ENCODE assay signal across 21 cellular contexts in genomic region chr15:88031461-88031860, GRCh38.
"Had no signal": no experiment of that assay in that cellular context is flagged by ENCODE, and none has a peak within 500 bp of the region (broad histone marks: within the 10 kb centered on the region; RNA-seq: fewer than 3 reads in every experiment).

No MANE protein-coding gene starts in this region.

- H3K36me3 Mint-ChIP-seq: memory B cell had no signal

- H3K27ac Mint-ChIP-seq: activated CD4-positive, alpha-beta memory T cell treated with anti-CD3 and anti-CD28 coated beads, Interleukin-2, amount 10 ng/mL, durations not matched to agents 7 days and 5 days; activated CD4-positive, alpha-beta T cell treated with anti-CD3 and anti-CD28 coated beads, Interleukin-2, amount 10 ng/mL, durations not matched to agents 24 days and 14 days; activated naive CD8-positive, alpha-beta T cell treated with anti-CD3 and anti-CD28 coated beads, Interleukin-2, amount 50 U/mL, for 24 hours; endodermal cell; memory B cell; nephron had no signal

- ATAC-seq: activated naive CD8-positive, alpha-beta T cell treated with anti-CD3 and anti-CD28 coated beads, Interleukin-2, amount 50 U/mL, for 24 hours; body of pancreas; left colon; pancreas; psoas muscle had no signal

- H3K4me1 ChIP-seq: body of pancreas, esophagus squamous epithelium, pancreas, psoas muscle, right atrium auricular region, upper lobe of left lung had no signal

- DNase-seq: activated CD4-positive, alpha-beta memory T cell treated with anti-CD3 and anti-CD28 coated beads, Interleukin-2, amount 10 ng/mL, durations not matched to agents 7 days and 5 days; activated CD4-positive, alpha-beta T cell treated with anti-CD3 and anti-CD28 coated beads, Interleukin-2, amount 10 ng/mL, durations not matched to agents 24 days and 14 days; activated gamma-delta T cell; activated naive CD4-positive, alpha-beta T cell treated with anti-CD3 and anti-CD28 coated beads, Interleukin-2, amount 50 U/mL, for 16 hours; activated naive CD8-positive, alpha-beta T cell treated with anti-CD3 and anti-CD28 coated beads, Interleukin-2, amount 50 U/mL, for 24 hours; activated T-cell treated with anti-CD3 and anti-CD28 coated beads for 4 hours; anterior cingulate cortex; body of pancreas; cortex of kidney; endodermal cell; esophagus squamous epithelium; left colon; pancreas; psoas muscle; stimulated activated CD4-positive, alpha-beta T cell treated with anti-CD3 and anti-CD28 coated beads, Interleukin-4, amount 100 ng/mL, for 24 hours; stimulated activated naive CD4-positive, alpha-beta T cell treated with Interleukin-2 at 50 U/mL for 16 hours; upper lobe of left lung had no signal

- H3K9me3 Mint-ChIP-seq: activated CD4-positive, alpha-beta memory T cell treated with anti-CD3 and anti-CD28 coated beads, Interleukin-2, amount 10 ng/mL, durations not matched to agents 7 days and 5 days; activated CD4-positive, alpha-beta T cell treated with anti-CD3 and anti-CD28 coated beads, Interleukin-2, amount 10 ng/mL, durations not matched to agents 24 days and 14 days; activated naive CD8-positive, alpha-beta T cell treated with anti-CD3 and anti-CD28 coated beads, Interleukin-2, amount 50 U/mL, for 24 hours; endodermal cell had no signal

- H3K4me1 Mint-ChIP-seq: activated CD4-positive, alpha-beta memory T cell treated with anti-CD3 and anti-CD28 coated beads, Interleukin-2, amount 10 ng/mL, durations not matched to agents 7 days and 5 days; activated naive CD8-positive, alpha-beta T cell treated with anti-CD3 and anti-CD28 coated beads, Interleukin-2, amount 50 U/mL, for 24 hours; memory B cell; nephron had no signal

- H3K36me3 ChIP-seq: cardiac muscle cell, esophagus squamous epithelium, pancreas, right atrium auricular region, upper lobe of left lung had no signal

- H3K9me3 ChIP-seq: body of pancreas, esophagus squamous epithelium, pancreas, psoas muscle, right atrium auricular region, upper lobe of left lung had no signal

- H3K27me3 ChIP-seq: body of pancreas, cardiac muscle cell, pancreas, right atrium auricular region, upper lobe of left lung had no signal

- H3K4me3 ChIP-seq: body of pancreas, cardiac muscle cell, esophagus squamous epithelium, pancreas, psoas muscle, right atrium auricular region, upper lobe of left lung had no signal

- H3K27ac ChIP-seq: body of pancreas, cardiac muscle cell, esophagus squamous epithelium, pancreas, psoas muscle, right atrium auricular region, upper lobe of left lung had no signal

- H3K4me3 Mint-ChIP-seq: activated CD4-positive, alpha-beta memory T cell treated with anti-CD3 and anti-CD28 coated beads, Interleukin-2, amount 10 ng/mL, durations not matched to agents 7 days and 5 days; activated CD4-positive, alpha-beta T cell treated with anti-CD3 and anti-CD28 coated beads, Interleukin-2, amount 10 ng/mL, durations not matched to agents 24 days and 14 days; activated naive CD8-positive, alpha-beta T cell treated with anti-CD3 and anti-CD28 coated beads, Interleukin-2, amount 50 U/mL, for 24 hours; endodermal cell; memory B cell; nephron had no signal
